13 cellular contexts compared by ENCODE assay signal in genomic region chr2:41879367-41879871, GRCh38.
DNase-seq lines count a peak whose midpoint lies in the region; ATAC-seq, FAIRE-seq and TF ChIP-seq lines count a peak whose summit lies in the region.
"Had no signal": no experiment of that assay in that cellular context is flagged by ENCODE, and none has a peak within 500 bp of the region (broad histone marks: within the 10 kb centered on the region; RNA-seq: fewer than 3 reads in every experiment).

No MANE protein-coding gene starts in this region.

- no peak overlapping the region for H3K4me3 ChIP-seq in left ventricle myocardium inferior
- H3K4me3 ChIP-seq: A549, suprapubic skin had no signal

- no peak for FAIRE-seq in urothelium cell line (lab: Jason Lieb, UNC)
- FAIRE-seq: A549, keratinocyte had no signal

- intact Hi-C loops in Right ventricle myocardium inferior (cut with DNase I) (no loop called here), left ventricle myocardium inferior (cut with micrococcal nuclease) (no loop called here)

- no peak for DNase-seq in Right ventricle myocardium inferior (ENCODE audit: missing footprints)
- DNase-seq in left ventricle myocardium inferior = no peak
- peak; percentile 40 for DNase-seq in SW480 (ENCODE audit: low spot score)
- DNase-seq in medulla oblongata (ENCODE audit: extremely low spot score) = peak; percentile 54
- DNase-seq in urothelium cell line (ENCODE audit: low spot score) = peak; percentile 38
- DNase-seq in HT-29 (ENCODE audit: low spot score) = no peak
- DNase-seq in HEK293T (ENCODE audit: extremely low spot score) = no peak
- DNase-seq: activated T-cell treated with anti-CD3 and anti-CD28 coated beads, Interleukin-2, amount 50 U/mL, for 48 hours; IMR-90 had no signal

- POLR2A ChIA-PET in HEK293T (lab: Yijun Ruan, JAX) = interaction anchor here (1.0 to 1.3 kb wide), 2 partner anchors 9 to 167 kb away, joined by 3 read pairs; no protein-coding TSS in a partner anchor

- CTCF ChIA-PET in HEK293T (lab: Yijun Ruan, JAX) = interaction anchor here (1.8 kb wide), 2 partner anchors 10 to 26 kb away, joined by 5 to 6 read pairs; no protein-coding TSS in a partner anchor

- no peak for TF ChIP-seq CTCF in left ventricle myocardium inferior (IDR thresholded peaks at IDR 0.05; ENCODE audit: borderline replicate concordance)

- ATAC-seq in Right ventricle myocardium inferior = peak; percentile 35
- no peak for ATAC-seq in HG02642 (IDR thresholded peaks at IDR 0.05; ENCODE audit: poor library complexity, unreplicated experiment)

- no peaks in the 10 kb centered on the region for H3K9me3 ChIP-seq in left ventricle myocardium inferior (replicated peaks)
- H3K9me3 ChIP-seq: A549, suprapubic skin had no signal

- H3K27me3 ChIP-seq in left ventricle myocardium inferior (ENCODE audit: low read depth) = no peaks in the 10 kb centered on the region
- H3K27me3 ChIP-seq: suprapubic skin had no signal

- no peaks in the 10 kb centered on the region for H3K36me3 ChIP-seq in left ventricle myocardium inferior
- H3K36me3 ChIP-seq: suprapubic skin had no signal

- H3K27ac ChIP-seq in left ventricle myocardium inferior (replicated peaks) = no peak overlapping the region
- H3K27ac ChIP-seq: suprapubic skin had no signal

- H3K4me1 ChIP-seq in left ventricle myocardium inferior = peaks cover 11% of the 10 kb centered on the region

TF ChIP-seq in HEK293T, 16 proteins besides CTCF, POLR2A, EP300 and RAD21:
- no peak for TF ChIP-seq FOXA1 (IDR thresholded peaks at IDR 0.05)
- no peak for TF ChIP-seq PKNOX1 (IDR thresholded peaks at IDR 0.05)
- no peak for TF ChIP-seq FOXK2 (IDR thresholded peaks at IDR 0.05)
- TF ChIP-seq CTBP1 (IDR thresholded peaks at IDR 0.05; ENCODE audit: borderline replicate concordance) = no peak
- no peak for TF ChIP-seq BHLHE40 (IDR thresholded peaks at IDR 0.05; ENCODE audit: borderline replicate concordance)
- no peak for TF ChIP-seq NFRKB (IDR thresholded peaks at IDR 0.05)
- TF ChIP-seq ELF4 (IDR thresholded peaks at IDR 0.05) = no peak
- TF ChIP-seq FOXM1 (IDR thresholded peaks at IDR 0.05; ENCODE audit: borderline replicate concordance) = no peak
- TF ChIP-seq TARDBP (IDR thresholded peaks at IDR 0.05) = no peak
- TF ChIP-seq ZNF384 (IDR thresholded peaks at IDR 0.05) = no peak
- TF ChIP-seq ARNT (IDR thresholded peaks at IDR 0.05) = no peak
- no peak for TF ChIP-seq L3MBTL2 (conservative IDR thresholded peaks at IDR 0.05)
- TF ChIP-seq SP1 (IDR thresholded peaks at IDR 0.05) = no peak
- no peak for TF ChIP-seq SUZ12 (IDR thresholded peaks at IDR 0.05)
- no peak for TF ChIP-seq LEF1 (IDR thresholded peaks at IDR 0.05; ENCODE audit: borderline replicate concordance)
- no peak for TF ChIP-seq HDGF (IDR thresholded peaks at IDR 0.05; ENCODE audit: borderline replicate concordance)

Comparison
In these comparisons a context has a peak if more than half of its experiments do, and no peak if none do; other contexts are left out.
1. DNase-seq: peak in SW480 (single experiment), medulla oblongata (single experiment) and urothelium cell line (single experiment); none in Right ventricle myocardium inferior (single experiment), left ventricle myocardium inferior (single experiment), HT-29 (single experiment) and HEK293T (single experiment).